1 cellular context compared by ENCODE assay signal in the genomic region with DNA sequence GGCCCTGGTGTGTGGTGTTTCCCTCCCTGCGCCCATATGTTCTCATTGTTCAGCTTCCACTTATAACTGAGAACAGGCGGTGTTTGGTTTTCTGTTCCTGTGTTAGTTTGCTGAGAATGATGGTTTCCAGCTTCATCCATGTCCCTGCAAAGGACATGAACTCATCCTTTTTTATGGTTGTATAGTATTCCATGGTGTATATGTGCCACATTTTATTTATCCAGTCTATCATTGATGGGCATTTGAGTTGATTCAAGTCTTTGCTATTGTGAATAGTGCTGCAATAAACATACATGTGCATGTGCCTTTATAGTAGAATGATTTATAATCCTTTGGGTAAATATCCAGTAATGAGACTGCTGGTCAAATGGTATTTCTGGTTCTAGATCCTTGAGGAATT. TPM values are rescaled to one million over a fixed set of nuclear protein-coding genes. Genes with fewer than 3 reads are reported as not detected.
"Had no signal": no experiment of that assay in that cellular context is flagged by ENCODE, and none has a peak within 500 bp of the region (broad histone marks: within the 10 kb centered on the region; RNA-seq: fewer than 3 reads in every experiment).

No MANE protein-coding gene starts in this region.

RNA-seq across cellular contexts. Expression of a gene that starts 36.8 kb away (rescaled TPM):
- total RNA-seq: HepG2 had no signal
